1 cellular context compared by ENCODE assay signal in genomic region chr17:64094412-64094811, GRCh38.
TF ChIP-seq lines count a peak whose summit lies in the region.

No MANE protein-coding gene starts in this region.

TF ChIP-seq in GM23338, 12 proteins besides CTCF, POLR2A, EP300 and RAD21 (continued from another document):
- TF ChIP-seq ETS1 (IDR thresholded peaks at IDR 0.05) = no peak
- TF ChIP-seq JUNB (IDR thresholded peaks at IDR 0.05; ENCODE audit: unreplicated experiment) = no peak
- TF ChIP-seq POLR2AphosphoS5 (IDR thresholded peaks at IDR 0.05; ENCODE audit: low read depth) = no peak
- no peak for TF ChIP-seq NANOG (IDR thresholded peaks at IDR 0.05; ENCODE audit: borderline replicate concordance)
- TF ChIP-seq REST (IDR thresholded peaks at IDR 0.05; ENCODE audit: unreplicated experiment) = no peak
- TF ChIP-seq EZH2phosphoT487 (IDR thresholded peaks at IDR 0.05; ENCODE audit: unreplicated experiment) = no peak
